29 cellular contexts compared by ENCODE assay signal in the genomic region with DNA sequence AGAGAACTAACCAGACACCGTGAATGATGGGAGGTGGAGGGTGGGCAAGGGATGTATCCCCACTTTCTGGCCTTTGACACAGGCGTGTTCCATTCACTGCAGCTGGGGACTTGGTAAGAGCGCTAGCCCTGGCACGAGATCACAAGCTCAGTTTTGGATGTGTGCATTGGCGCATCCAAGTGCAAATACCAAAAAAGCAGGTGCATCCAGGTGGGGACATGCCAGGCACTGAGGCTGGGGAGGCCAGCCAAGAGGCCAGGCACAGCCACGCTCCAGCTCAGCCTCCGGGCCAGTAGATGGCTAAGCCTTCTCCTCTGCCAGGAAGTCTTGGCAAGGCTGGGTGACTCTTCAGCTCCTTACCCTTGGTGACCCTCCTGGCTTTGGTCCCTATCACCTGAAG. TPM values are rescaled to one million over a fixed set of nuclear protein-coding genes. Genes with fewer than 3 reads are reported as not detected.
A peak's percentile ranks its signal among the peaks of the same experiment; 100 is the strongest.
DNase-seq lines count a peak whose midpoint lies in the region; FAIRE-seq and TF ChIP-seq lines count a peak whose summit lies in the region.
"Had no signal": no experiment of that assay in that cellular context is flagged by ENCODE, and none has a peak within 500 bp of the region (broad histone marks: within the 10 kb centered on the region; RNA-seq: fewer than 3 reads in every experiment).

No MANE protein-coding gene starts in this region.

- H3K9me3 ChIP-seq in kidney (ENCODE audit: control insufficient read depth in 1 of 2, low read length in 2 of 2), result no peaks in the 10 kb centered on the region
- no peaks in the 10 kb centered on the region for H3K9me3 ChIP-seq in breast epithelium
- H3K9me3 ChIP-seq: A549, BE2C had no signal

- DNase-seq in NCI-H2196 (lab: John Stamatoyannopoulos, UW; ENCODE audit: unreplicated experiment) (peak; percentile 14), NCI-H2196 treated with DMSO at 0.1 percent for 48 hours (lab: John Stamatoyannopoulos, UW; ENCODE audit: unreplicated experiment) (no peak), chondrocyte (ENCODE audit: low spot score) (peak; percentile 33), kidney (peak; percentile 22), posterior vena cava (ENCODE audit: low spot score) (peak; percentile 43), DMS114 treated with DMSO at 0.1 percent for 48 hours (lab: John Stamatoyannopoulos, UW; ENCODE audit: unreplicated experiment) (no peak), breast epithelium (ENCODE audit: low spot score in 2 of 2) (no peak)
- DNase-seq: 8988T; ACHN; AML-193; BE2C; CD4-positive, alpha-beta T cell; CD8-positive, alpha-beta memory T cell; DMS 273 treated with DMSO at 0.1 percent for 48 hours; DMS53; DMS79 treated with DMSO at 0.1 percent for 48 hours; GF-D8; GM23248; H7; HCEC 1CT had no signal

- intact Hi-C loops in kidney (cut with DNase I) (no loop called here), posterior vena cava (cut with DNase I) (no loop called here), breast epithelium (cut with DNase I; ENCODE audit: low total_unique reads) (no loop called here)

- no peak overlapping the region for H3K9ac ChIP-seq in kidney (ENCODE audit: low read length in 2 of 2)
- H3K9ac ChIP-seq: BLaER1 treated with 17β-estradiol and CSF1 and Interleukin-3, amounts not matched to agents 10 nM and 100 nM; GM23248 had no signal

- H3K4me3 ChIP-seq in kidney (ENCODE audit: low read length in 2 of 2) (no peak overlapping the region), breast epithelium (no peak overlapping the region)
- H3K4me3 ChIP-seq: A549; BLaER1 treated with 17β-estradiol and CSF1 and Interleukin-3, amounts not matched to agents 10 nM and 100 nM; GM23248 had no signal

- peaks cover 0 to 45% of the 10 kb centered on the region in 2 donors for H3K27me3 ChIP-seq in breast epithelium

- no peak overlapping the region for H3K27ac Mint-ChIP-seq in chondrocyte (ENCODE audit: unreplicated experiment)
- H3K27ac Mint-ChIP-seq: CD4-positive, alpha-beta T cell; CD8-positive, alpha-beta memory T cell had no signal

- peaks cover 19% of the 10 kb centered on the region for H3K27me3 Mint-ChIP-seq in chondrocyte (ENCODE audit: low read depth)

- H3K9me3 Mint-ChIP-seq in chondrocyte (ENCODE audit: low read depth), result peaks cover 5% of the 10 kb centered on the region
- H3K9me3 Mint-ChIP-seq: CD4-positive, alpha-beta T cell; CD8-positive, alpha-beta memory T cell had no signal

- peaks cover 0 to 5% of the 10 kb centered on the region in 2 donors for H3K4me1 ChIP-seq in kidney (ENCODE audit: control insufficient read depth in 1 of 2, insufficient read depth in 1 of 2, low read depth in 1 of 2, low read length in 2 of 2)
- no peaks in the 10 kb centered on the region for H3K4me1 ChIP-seq in breast epithelium
- H3K4me1 ChIP-seq: A549, BE2C had no signal

- TF ChIP-seq POLR2A in breast epithelium (IDR thresholded peaks at IDR 0.05), result no peak

- H3K36me3 ChIP-seq in kidney (ENCODE audit: control insufficient read depth in 1 of 2, insufficient read depth in 2 of 2, low read length in 2 of 2) (no peaks in the 10 kb centered on the region), breast epithelium (no peaks in the 10 kb centered on the region)
- H3K36me3 ChIP-seq: BE2C; BLaER1 treated with 17β-estradiol and CSF1 and Interleukin-3, amounts not matched to agents 10 nM and 100 nM had no signal

- H3K27ac ChIP-seq in kidney (ENCODE audit: low read depth in 2 of 2, low read length in 2 of 2) (no peak overlapping the region), breast epithelium (no peak overlapping the region)
- H3K27ac ChIP-seq: A549; BLaER1 treated with 17β-estradiol and CSF1 and Interleukin-3, amounts not matched to agents 10 nM and 100 nM; GM23248 had no signal

- H3K4me1 Mint-ChIP-seq in chondrocyte (ENCODE audit: low read depth), result peaks cover 1% of the 10 kb centered on the region

- no peak for TF ChIP-seq CTCF in chondrocyte (IDR thresholded peaks at IDR 0.05)
- TF ChIP-seq CTCF in kidney (IDR thresholded peaks at IDR 0.05; ENCODE audit: borderline replicate concordance, extremely low read depth, insufficient read depth), result no peak
- TF ChIP-seq CTCF in breast epithelium (IDR thresholded peaks at IDR 0.05), result no peak

- no peaks in the 10 kb centered on the region for H3K36me3 Mint-ChIP-seq in chondrocyte (ENCODE audit: low read depth)
- H3K36me3 Mint-ChIP-seq: CD14-positive monocyte; CD8-positive, alpha-beta memory T cell had no signal

- FAIRE-seq in kidney (lab: Jason Lieb, UNC), result no peak
- FAIRE-seq: A549, D721Med, GM12891, GM18507, H1 had no signal

- no peak overlapping the region for H3K4me3 Mint-ChIP-seq in chondrocyte (ENCODE audit: unreplicated experiment)
- H3K4me3 Mint-ChIP-seq: CD4-positive, alpha-beta T cell; CD8-positive, alpha-beta memory T cell had no signal

RNA-seq across cellular contexts. Expression of a gene that starts 4.4 kb away (rescaled TPM):
- total RNA-seq in chondrocyte (0.10 to 1.6 TPM (median 1.5 TPM) in 3 replicates), kidney (0.91 TPM), posterior vena cava (under 1 TPM; 0.65 to 0.90 TPM), breast epithelium (1 to 10 TPM in 2 of 3 donors, under 1 TPM in 1; 0.29 to 1.6 (median 1.3) TPM)
- 0.47 TPM for polyA plus RNA-seq in kidney (ENCODE audit: insufficient read depth, low read depth, low replicate concordance)
- total RNA-seq: G401, H7 had no signal
- polyA plus RNA-seq: GM23248 had no signal

RNA-seq across cellular contexts. Expression of a gene that starts 5.8 kb away (rescaled TPM):
- not detected in 3 replicates for total RNA-seq in chondrocyte
- total RNA-seq in kidney, result not detected
- polyA plus RNA-seq in kidney (ENCODE audit: insufficient read depth, low read depth, low replicate concordance), result not detected
- total RNA-seq in posterior vena cava, result not detected
- total RNA-seq in breast epithelium, result not detected
- total RNA-seq: CD4-positive, alpha-beta T cell; CD8-positive, alpha-beta memory T cell; Daoy; G401; GM23248; H1; H7 had no signal
- polyA plus RNA-seq: A549; CD14-positive monocyte; CD8-positive, alpha-beta memory T cell; GM23248; H1 had no signal

RNA-seq across cellular contexts. Expression of a gene that starts 39.0 kb away (rescaled TPM):
- 0.80 to 1.6 TPM (median 1.6 TPM) in 3 replicates for total RNA-seq in chondrocyte
- 1.4 TPM for total RNA-seq in kidney
- 0.67 TPM for polyA plus RNA-seq in kidney (ENCODE audit: insufficient read depth, low read depth, low replicate concordance)
- 1 to 10 TPM in 1 of 2 donors, under 1 TPM in 1; 0.48 to 1.9 TPM for total RNA-seq in posterior vena cava
- total RNA-seq in breast epithelium, result 1 to 10 TPM; 1.0 to 4.3 (median 1.9) TPM
- total RNA-seq: G401 had no signal
- polyA plus RNA-seq: CD14-positive monocyte had no signal

Comparison
In these comparisons a context has a peak if more than half of its experiments do, and no peak if none do; other contexts are left out.
1. DNase-seq: peak in NCI-H2196 (single experiment), chondrocyte (single experiment), kidney (single experiment) and posterior vena cava (single experiment); none in NCI-H2196 treated with DMSO at 0.1 percent for 48 hours (single experiment), DMS114 treated with DMSO at 0.1 percent for 48 hours (single experiment) and breast epithelium (0 of 2).